Comparison of ENCODE assay signal across 18 cellular contexts in the genomic region with DNA sequence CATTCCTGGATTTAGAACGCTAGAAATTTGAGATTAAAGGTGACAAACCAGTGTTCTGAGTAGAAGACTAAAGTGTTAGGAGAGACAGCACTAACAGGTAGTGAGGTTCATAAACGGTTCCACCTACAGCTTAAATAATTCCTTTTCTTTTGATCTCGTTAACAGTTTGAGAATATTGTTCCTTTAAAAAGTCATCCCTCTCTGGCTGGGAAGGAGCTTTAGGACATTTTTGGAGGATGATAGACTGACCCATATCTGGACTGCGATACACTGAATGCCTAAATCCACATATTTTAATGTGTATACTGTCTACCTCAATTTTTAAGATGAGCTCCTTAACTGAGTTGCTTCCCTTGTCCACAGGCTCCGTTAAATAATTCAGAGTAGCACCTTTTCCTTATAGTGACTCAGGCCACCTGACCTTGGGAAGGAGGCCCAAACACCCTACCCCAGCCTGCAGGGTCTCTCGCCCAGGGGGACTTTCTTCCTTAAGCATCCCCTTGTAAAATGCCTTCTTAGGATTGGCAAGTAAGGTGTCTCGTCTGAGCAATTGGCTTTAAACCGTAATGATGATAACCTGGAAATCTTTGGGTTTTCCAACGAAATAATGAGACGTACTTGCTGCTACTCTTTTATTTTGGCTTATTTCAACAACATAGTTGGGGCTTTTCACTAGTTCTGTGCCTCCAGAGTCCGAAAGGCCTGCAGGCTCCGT.
DNase-seq lines count a peak whose midpoint lies in the region; TF ChIP-seq lines count a peak whose summit lies in the region.
"Had no signal": no experiment of that assay in that cellular context is flagged by ENCODE, and none has a peak within 500 bp of the region (broad histone marks: within the 10 kb centered on the region; RNA-seq: fewer than 3 reads in every experiment).

No MANE protein-coding gene starts in this region.

- peak overlapping the region; percentile 32 for H3K4me3 ChIP-seq in adipocyte (ENCODE audit: low read length)
- H3K4me3 ChIP-seq in iPS-20b (ENCODE audit: low read length) = peak overlapping the region; percentile 93
- peak overlapping the region; percentile 65 for H3K4me3 ChIP-seq in neuron (ENCODE audit: low read length)
- H3K4me3 ChIP-seq in tibial artery = peak overlapping the region in 1 of 2 donors; percentile 36

- TF ChIP-seq CTCF in GM10266 (IDR thresholded peaks at IDR 0.05; ENCODE audit: control insufficient read depth, insufficient read depth, low read depth, missing control alignments) = no peak
- no peak for TF ChIP-seq CTCF in tibial artery (IDR thresholded peaks at IDR 0.05)

- H3K36me3 ChIP-seq in adipocyte (ENCODE audit: control insufficient read depth, insufficient read depth, low read length, severe bottlenecking) = no peaks in the 10 kb centered on the region
- H3K36me3 ChIP-seq in iPS-20b (ENCODE audit: insufficient read depth, low read depth, low read length) = peaks cover 76% of the 10 kb centered on the region
- H3K36me3 ChIP-seq in neuron (ENCODE audit: insufficient read depth, low read length) = peaks cover 10% of the 10 kb centered on the region
- no peaks in the 10 kb centered on the region for H3K36me3 ChIP-seq in tibial artery
- H3K36me3 ChIP-seq: WERI-Rb-1 had no signal

- H3K9ac ChIP-seq in adipocyte (ENCODE audit: low read length) (no peak overlapping the region), iPS-20b (ENCODE audit: low read depth, low read length) (peak overlapping the region; percentile 98)

- intact Hi-C loops in tibial artery (cut with DNase I; ENCODE audit: low total_unique reads) = no loop called here

- H3K9me3 ChIP-seq in adipocyte (ENCODE audit: control insufficient read depth, low read length) (peaks cover 18% of the 10 kb centered on the region), iPS-20b (ENCODE audit: insufficient read depth, low read depth, low read length) (no peaks in the 10 kb centered on the region), neuron (ENCODE audit: low read length) (no peaks in the 10 kb centered on the region), tibial artery (no peaks in the 10 kb centered on the region)

- H3K4me1 ChIP-seq in adipocyte (ENCODE audit: control insufficient read depth, insufficient read depth, low read length) = peaks cover 9% of the 10 kb centered on the region
- peaks cover 21% of the 10 kb centered on the region for H3K4me1 ChIP-seq in iPS-20b (ENCODE audit: insufficient read depth, low read length)
- H3K4me1 ChIP-seq in neuron (ENCODE audit: insufficient read depth, low read length) = peaks cover 46% of the 10 kb centered on the region
- peaks cover 0 to 39% (median 35%) of the 10 kb centered on the region in 4 donors for H3K4me1 ChIP-seq in tibial artery

- H3K27me3 ChIP-seq in adipocyte (replicated peaks; ENCODE audit: control insufficient read depth, insufficient read depth, low read length) (peaks cover 44% of the 10 kb centered on the region), iPS-20b (ENCODE audit: insufficient read depth, low read length) (no peaks in the 10 kb centered on the region), neuron (ENCODE audit: insufficient read depth, low read length) (no peaks in the 10 kb centered on the region), tibial artery (peaks cover 0 to 59% of the 10 kb centered on the region in 2 donors)

- H3K27ac ChIP-seq in iPS-20b (ENCODE audit: low read length) (no peak overlapping the region), tibial artery (no peak overlapping the region)
- H3K27ac ChIP-seq: WERI-Rb-1 had no signal

- DNase-seq in GM10266 (ENCODE audit: extremely low spot score) (peak; percentile 36), adipocyte (ENCODE audit: low read depth) (no peak), NCI-H524 treated with DMSO at 0.1 percent for 48 hours (lab: John Stamatoyannopoulos, UW) (no peak), tibial artery (no peak), AG08396 (ENCODE audit: low spot score) (no peak), NCI-H1105 treated with DMSO at 0.1 percent for 48 hours (lab: John Stamatoyannopoulos, UW) (no peak)
- DNase-seq: activated CD8-positive, alpha-beta T cell treated with anti-CD3 and anti-CD28 coated beads, Interleukin-2, amount 10 ng/mL, durations not matched to agents 7 days and 5 days; activated naive CD8-positive, alpha-beta T cell treated with anti-CD3 and anti-CD28 coated beads for 36 hours; activated T-cell treated with anti-CD3 and anti-CD28 coated beads, Interleukin-2, amount 50 U/mL, for 72 hours; IMR-90; left cardiac atrium; NCI-H2029; NCI-H69; SHP77 treated with DMSO at 0.1 percent for 48 hours; stimulated activated naive CD8-positive, alpha-beta T cell treated with anti-CD3 and anti-CD28 coated beads, Interleukin-15, Interleukin-2, amounts not matched to agents 100 U/mL and 50 U/mL, for 24 hours; WERI-Rb-1 had no signal

- H2AFZ ChIP-seq in neuron (ENCODE audit: low read depth, low read length) = no peak overlapping the region
